8 cellular contexts compared by ENCODE assay signal in the genomic region with DNA sequence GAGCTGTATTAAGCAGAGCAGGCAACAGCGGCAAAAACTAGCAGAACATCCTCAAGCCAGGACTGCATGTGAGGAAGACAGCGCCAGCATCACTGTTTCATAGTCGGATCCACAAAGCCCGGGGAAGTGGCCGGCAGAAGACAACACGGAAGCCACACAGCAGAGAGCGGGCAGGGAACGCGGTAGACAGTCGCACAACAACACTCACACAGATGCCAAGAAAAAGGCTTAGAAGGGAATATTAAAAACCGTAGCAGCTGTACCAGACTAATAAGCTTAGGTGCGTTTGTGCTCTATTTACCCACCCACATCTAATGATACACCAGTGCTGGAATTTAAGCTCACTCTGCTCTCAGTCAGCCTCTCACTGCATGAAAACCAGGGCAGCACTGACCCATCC.
DNase-seq lines count a peak whose midpoint lies in the region; ATAC-seq lines count a peak whose summit lies in the region.

No MANE protein-coding gene starts in this region.

- ATAC-seq in activated CD4-positive, CD25-positive, alpha-beta regulatory T cell treated with anti-CD3 and anti-CD28 coated beads, Interleukin-2, amount 50 U/mL, for 24 hours = peak; percentile 12 to 18
- peak; percentile 17 for ATAC-seq in activated naive CD8-positive, alpha-beta T cell treated with anti-CD3 and anti-CD28 coated beads, Interleukin-2, amount 50 U/mL, for 24 hours
- ATAC-seq in stimulated activated naive CD8-positive, alpha-beta T cell treated with anti-CD3 and anti-CD28 coated beads, Interleukin-15, amount 100 ng/mL, for 72 hours = peak; percentile 37
- no peak for ATAC-seq in HG02973 (IDR thresholded peaks at IDR 0.05; ENCODE audit: unreplicated experiment)
- ATAC-seq in GM21447 (IDR thresholded peaks at IDR 0.05; ENCODE audit: unreplicated experiment) = no peak

- H3K4me1 Mint-ChIP-seq in activated naive CD8-positive, alpha-beta T cell treated with anti-CD3 and anti-CD28 coated beads, Interleukin-2, amount 50 U/mL, for 24 hours = peaks cover 18% of the 10 kb centered on the region
- peaks cover 20% of the 10 kb centered on the region for H3K4me1 Mint-ChIP-seq in stimulated activated naive CD8-positive, alpha-beta T cell treated with anti-CD3 and anti-CD28 coated beads, Interleukin-15, amount 100 ng/mL, for 72 hours

- peak overlapping the region; percentile 42 for H3K4me3 Mint-ChIP-seq in activated naive CD8-positive, alpha-beta T cell treated with anti-CD3 and anti-CD28 coated beads, Interleukin-2, amount 50 U/mL, for 24 hours
- peak overlapping the region; percentile 58 to 74 for H3K4me3 Mint-ChIP-seq in stimulated activated naive CD8-positive, alpha-beta T cell treated with anti-CD3 and anti-CD28 coated beads, Interleukin-15, amount 100 ng/mL, for 72 hours

- no peak overlapping the region for H3K27ac Mint-ChIP-seq in activated naive CD8-positive, alpha-beta T cell treated with anti-CD3 and anti-CD28 coated beads, Interleukin-2, amount 50 U/mL, for 24 hours
- H3K27ac Mint-ChIP-seq in stimulated activated naive CD8-positive, alpha-beta T cell treated with anti-CD3 and anti-CD28 coated beads, Interleukin-15, amount 100 ng/mL, for 72 hours = no peak overlapping the region

- no peaks in the 10 kb centered on the region for H3K9me3 Mint-ChIP-seq in activated naive CD8-positive, alpha-beta T cell treated with anti-CD3 and anti-CD28 coated beads, Interleukin-2, amount 50 U/mL, for 24 hours
- H3K9me3 Mint-ChIP-seq in stimulated activated naive CD8-positive, alpha-beta T cell treated with anti-CD3 and anti-CD28 coated beads, Interleukin-15, amount 100 ng/mL, for 72 hours = no peaks in the 10 kb centered on the region

- no peaks in the 10 kb centered on the region for H3K36me3 Mint-ChIP-seq in activated naive CD8-positive, alpha-beta T cell treated with anti-CD3 and anti-CD28 coated beads, Interleukin-2, amount 50 U/mL, for 24 hours (ENCODE audit: low read depth)

- no peak for DNase-seq in activated CD4-positive, CD25-positive, alpha-beta regulatory T cell (lab: John Stamatoyannopoulos, UW)
- DNase-seq in activated naive CD8-positive, alpha-beta T cell treated with anti-CD3 and anti-CD28 coated beads, Interleukin-2, amount 50 U/mL, for 24 hours = no peak
- DNase-seq in islet precursor cell (peak; percentile 55), NCI-H1930 (lab: John Stamatoyannopoulos, UW) (no peak)
- no peak for DNase-seq in stimulated activated naive CD8-positive, alpha-beta T cell treated with anti-CD3 and anti-CD28 coated beads, Interleukin-15, amount 100 ng/mL, for 72 hours

- peaks cover 6% of the 10 kb centered on the region for H3K27me3 Mint-ChIP-seq in activated naive CD8-positive, alpha-beta T cell treated with anti-CD3 and anti-CD28 coated beads, Interleukin-2, amount 50 U/mL, for 24 hours
- peaks cover 19% of the 10 kb centered on the region for H3K27me3 Mint-ChIP-seq in stimulated activated naive CD8-positive, alpha-beta T cell treated with anti-CD3 and anti-CD28 coated beads, Interleukin-15, amount 100 ng/mL, for 72 hours

Comparison
In these comparisons a context has a peak if more than half of its experiments do, and no peak if none do; other contexts are left out.
1. ATAC-seq: peak in activated CD4-positive, CD25-positive, alpha-beta regulatory T cell treated with anti-CD3 and anti-CD28 coated beads, Interleukin-2, amount 50 U/mL, for 24 hours (2 of 2), activated naive CD8-positive, alpha-beta T cell treated with anti-CD3 and anti-CD28 coated beads, Interleukin-2, amount 50 U/mL, for 24 hours (single experiment) and stimulated activated naive CD8-positive, alpha-beta T cell treated with anti-CD3 and anti-CD28 coated beads, Interleukin-15, amount 100 ng/mL, for 72 hours (single experiment); none in HG02973 (single experiment) and GM21447 (single experiment).